Comparison of ENCODE assay signal across 1 cellular context in the genomic region with DNA sequence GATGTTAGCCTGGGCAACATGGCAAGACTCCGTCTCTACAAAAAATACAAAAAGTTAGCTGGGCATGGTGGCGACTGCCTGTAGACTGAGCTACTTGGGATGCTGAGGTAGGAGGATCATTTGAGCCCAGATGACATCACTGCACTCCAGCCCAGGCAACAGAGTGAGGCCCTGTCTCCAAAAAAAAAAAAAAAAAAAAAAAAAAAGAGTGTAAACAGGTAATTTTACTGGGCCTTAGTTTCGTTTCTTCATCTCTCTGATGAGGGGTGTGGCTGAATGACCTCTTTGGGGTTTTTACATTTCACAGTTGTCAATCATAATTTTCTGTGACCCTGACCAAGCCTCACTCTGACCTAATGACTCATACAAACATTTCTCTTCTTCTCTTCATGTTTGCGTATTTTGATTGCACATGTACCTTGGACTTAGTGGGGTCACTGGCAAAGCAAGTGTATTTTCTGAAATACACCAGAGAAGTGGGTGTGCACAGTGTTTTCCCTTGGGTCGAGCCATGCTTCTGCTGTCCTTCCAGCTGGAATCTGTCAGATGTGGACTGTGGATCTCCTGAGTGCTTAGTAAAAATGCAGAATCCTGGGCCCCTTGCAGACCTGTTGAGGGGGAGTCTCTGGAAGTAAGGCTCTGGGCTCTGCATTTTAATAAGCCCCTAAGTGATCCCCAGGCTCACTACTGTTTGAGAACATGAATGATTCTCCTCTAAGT.
TF ChIP-seq lines count a peak whose summit lies in the region.

No MANE protein-coding gene starts in this region.

TF ChIP-seq in HCT116, 20 proteins besides CTCF, POLR2A, EP300 and RAD21 (continued from another document):
- TF ChIP-seq, protein P1, sequence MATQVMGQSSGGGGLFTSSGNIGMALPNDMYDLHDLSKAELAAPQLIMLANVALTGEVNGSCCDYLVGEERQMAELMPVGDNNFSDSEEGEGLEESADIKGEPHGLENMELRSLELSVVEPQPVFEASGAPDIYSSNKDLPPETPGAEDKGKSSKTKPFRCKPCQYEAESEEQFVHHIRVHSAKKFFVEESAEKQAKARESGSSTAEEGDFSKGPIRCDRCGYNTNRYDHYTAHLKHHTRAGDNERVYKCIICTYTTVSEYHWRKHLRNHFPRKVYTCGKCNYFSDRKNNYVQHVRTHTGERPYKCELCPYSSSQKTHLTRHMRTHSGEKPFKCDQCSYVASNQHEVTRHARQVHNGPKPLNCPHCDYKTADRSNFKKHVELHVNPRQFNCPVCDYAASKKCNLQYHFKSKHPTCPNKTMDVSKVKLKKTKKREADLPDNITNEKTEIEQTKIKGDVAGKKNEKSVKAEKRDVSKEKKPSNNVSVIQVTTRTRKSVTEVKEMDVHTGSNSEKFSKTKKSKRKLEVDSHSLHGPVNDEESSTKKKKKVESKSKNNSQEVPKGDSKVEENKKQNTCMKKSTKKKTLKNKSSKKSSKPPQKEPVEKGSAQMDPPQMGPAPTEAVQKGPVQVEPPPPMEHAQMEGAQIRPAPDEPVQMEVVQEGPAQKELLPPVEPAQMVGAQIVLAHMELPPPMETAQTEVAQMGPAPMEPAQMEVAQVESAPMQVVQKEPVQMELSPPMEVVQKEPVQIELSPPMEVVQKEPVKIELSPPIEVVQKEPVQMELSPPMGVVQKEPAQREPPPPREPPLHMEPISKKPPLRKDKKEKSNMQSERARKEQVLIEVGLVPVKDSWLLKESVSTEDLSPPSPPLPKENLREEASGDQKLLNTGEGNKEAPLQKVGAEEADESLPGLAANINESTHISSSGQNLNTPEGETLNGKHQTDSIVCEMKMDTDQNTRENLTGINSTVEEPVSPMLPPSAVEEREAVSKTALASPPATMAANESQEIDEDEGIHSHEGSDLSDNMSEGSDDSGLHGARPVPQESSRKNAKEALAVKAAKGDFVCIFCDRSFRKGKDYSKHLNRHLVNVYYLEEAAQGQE (IDR thresholded peaks at IDR 0.05; ENCODE audit: low read depth): no peak
- TF ChIP-seq YY1 (IDR thresholded peaks at IDR 0.05; ENCODE audit: extremely low read depth, insufficient replicate concordance, low read depth, low read length) (no peak), SIN3A (IDR thresholded peaks at IDR 0.05; ENCODE audit: low read depth) (no peak)
